8 cellular contexts compared by ENCODE assay signal in the genomic region with DNA sequence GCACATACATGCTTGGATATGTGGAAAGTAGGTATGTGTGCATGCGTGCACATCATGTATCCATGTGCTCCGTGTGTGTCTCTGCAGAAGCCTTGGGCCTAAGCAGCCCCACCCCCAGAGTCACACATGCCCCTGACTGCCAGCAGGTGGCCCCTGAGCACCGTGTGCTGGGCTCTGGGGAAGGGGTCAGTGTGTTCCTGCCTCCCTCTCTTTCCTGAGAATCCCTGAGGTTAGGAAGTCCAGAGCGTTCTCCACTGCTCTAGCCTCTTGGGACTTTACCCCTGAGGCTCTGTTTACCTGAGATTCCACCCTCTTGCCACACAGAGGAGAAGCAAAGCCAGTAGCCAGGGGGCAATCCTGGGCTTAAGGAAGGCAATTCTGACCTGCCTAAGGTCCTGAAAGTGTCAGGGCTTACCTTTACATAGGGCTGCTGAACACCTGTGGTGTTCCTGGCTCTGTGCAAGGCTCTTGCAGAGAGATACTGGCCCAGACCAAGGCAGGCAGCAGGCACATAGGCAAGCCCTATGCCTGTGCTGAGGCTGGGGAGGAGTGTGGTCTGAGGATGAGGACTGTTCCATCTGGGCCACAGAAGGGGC.
DNase-seq lines count a peak whose midpoint lies in the region; ATAC-seq and TF ChIP-seq lines count a peak whose summit lies in the region.

No MANE protein-coding gene starts in this region.

- no peaks in the 10 kb centered on the region for H3K36me3 ChIP-seq in cardiac muscle cell

- no peaks in the 10 kb centered on the region for H3K9me3 ChIP-seq in cardiac muscle cell (ENCODE audit: low read depth)

- no peaks in the 10 kb centered on the region for H3K9me3 Mint-ChIP-seq in Calu3 (ENCODE audit: low read depth, unreplicated experiment)

- ATAC-seq in SK-N-SH treated with all-trans-retinoic acid at 6 μM for 48 hours (peak; percentile 70; the same call in 2 of the 3 replicates), sciatic nerve (peak; percentile 84), GM18517 (IDR thresholded peaks at IDR 0.05; ENCODE audit: unreplicated experiment) (no peak)

- CTCF ChIA-PET in Calu3 (lab: Charles Lee): no interaction called here

- TF ChIP-seq CTCF in Calu3 (IDR thresholded peaks at IDR 0.05; ENCODE audit: unreplicated experiment): peak; percentile 62
- peak; percentile 61 for TF ChIP-seq CTCF in cardiac muscle cell (IDR thresholded peaks at IDR 0.05; ENCODE audit: low read depth, low read length)

- intact Hi-C loops in Calu3 (cut with micrococcal nuclease; ENCODE audit: unreplicated experiment): loop anchor here (5.0 kb wide), 1 partner anchor 961 kb away; a partner anchor contains a TSS
- intact Hi-C loops in sciatic nerve (cut with DNase I): no loop called here

- peak; percentile 48 for DNase-seq in Calu3
- DNase-seq in GM19240 (ENCODE audit: insufficient read length, low spot score): peak; percentile 9
- DNase-seq in HT-29 (ENCODE audit: low spot score): peak; percentile 43
- peak; percentile 58 to 82 for DNase-seq in cardiac muscle cell (ENCODE audit: low read depth in 1 of 2, low spot score in 1 of 2)
- DNase-seq in sciatic nerve (ENCODE audit: low spot score): no peak
- DNase-seq in AG08395 (ENCODE audit: low spot score): no peak

- H3K36me3 Mint-ChIP-seq in Calu3 (ENCODE audit: insufficient read depth, unreplicated experiment): no peaks in the 10 kb centered on the region

- H3K27ac ChIP-seq in cardiac muscle cell: no peak overlapping the region

- no peaks in the 10 kb centered on the region for H3K27me3 ChIP-seq in cardiac muscle cell

- no peak overlapping the region for H3K4me3 Mint-ChIP-seq in Calu3 (ENCODE audit: low read depth, unreplicated experiment)

- no peak overlapping the region for H3K27ac Mint-ChIP-seq in Calu3 (ENCODE audit: unreplicated experiment)

- no TSS peak for BruUV-seq in Calu3 (replicated peaks; lab: Mats Ljungman, UMichigan)

- H3K4me3 ChIP-seq in cardiac muscle cell: no peak overlapping the region

- peaks cover 6% of the 10 kb centered on the region for H3K4me1 ChIP-seq in cardiac muscle cell (ENCODE audit: low read depth)

- H3K4me1 Mint-ChIP-seq in Calu3 (ENCODE audit: low read depth, unreplicated experiment): no peaks in the 10 kb centered on the region

- no peaks in the 10 kb centered on the region for H3K27me3 Mint-ChIP-seq in Calu3 (ENCODE audit: unreplicated experiment)

TF ChIP-seq in SK-N-SH treated with all-trans-retinoic acid at 6 μM for 48 hours, 23 proteins besides CTCF, POLR2A, EP300 and RAD21:
- TF ChIP-seq, protein P1, sequence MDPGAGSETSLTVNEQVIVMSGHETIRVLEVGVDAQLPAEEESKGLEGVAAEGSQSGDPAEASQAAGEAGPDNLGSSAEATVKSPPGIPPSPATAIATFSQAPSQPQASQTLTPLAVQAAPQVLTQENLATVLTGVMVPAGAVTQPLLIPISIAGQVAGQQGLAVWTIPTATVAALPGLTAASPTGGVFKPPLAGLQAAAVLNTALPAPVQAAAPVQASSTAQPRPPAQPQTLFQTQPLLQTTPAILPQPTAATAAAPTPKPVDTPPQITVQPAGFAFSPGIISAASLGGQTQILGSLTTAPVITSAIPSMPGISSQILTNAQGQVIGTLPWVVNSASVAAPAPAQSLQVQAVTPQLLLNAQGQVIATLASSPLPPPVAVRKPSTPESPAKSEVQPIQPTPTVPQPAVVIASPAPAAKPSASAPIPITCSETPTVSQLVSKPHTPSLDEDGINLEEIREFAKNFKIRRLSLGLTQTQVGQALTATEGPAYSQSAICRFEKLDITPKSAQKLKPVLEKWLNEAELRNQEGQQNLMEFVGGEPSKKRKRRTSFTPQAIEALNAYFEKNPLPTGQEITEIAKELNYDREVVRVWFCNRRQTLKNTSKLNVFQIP (CRISPR knock-in tag; IDR thresholded peaks at IDR 0.05; ENCODE audit: borderline replicate concordance, low read depth): no peak
- no peak for TF ChIP-seq PPARA (CRISPR knock-in tag; IDR thresholded peaks at IDR 0.05; ENCODE audit: borderline replicate concordance)

Comparison
In these comparisons a context has a peak if more than half of its experiments do, and no peak if none do; other contexts are left out.
1. DNase-seq: peak in Calu3 (single experiment), GM19240 (single experiment), HT-29 (single experiment) and cardiac muscle cell (2 of 2); none in sciatic nerve (single experiment) and AG08395 (single experiment).